In the genomic region with DNA sequence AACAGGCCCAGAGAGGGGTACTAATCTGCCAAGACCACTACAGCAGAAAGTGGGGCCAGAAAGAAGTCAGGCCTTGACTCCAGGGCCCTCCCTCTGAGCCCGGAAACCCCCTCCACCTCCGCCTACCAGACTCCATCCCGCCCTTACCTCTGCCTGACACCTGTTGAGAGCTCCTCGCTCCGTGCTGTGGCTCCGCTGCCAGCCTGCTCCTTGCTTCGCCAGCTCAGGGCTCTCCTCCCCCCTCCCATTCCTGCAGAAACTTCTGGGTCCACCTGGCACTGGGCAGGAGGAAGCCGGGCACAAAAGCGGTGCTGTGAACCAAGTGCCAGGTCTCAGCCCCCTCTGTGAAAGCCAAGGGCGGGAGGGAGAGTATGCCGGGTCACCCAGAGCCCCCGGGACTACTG, we compare ENCODE assay signal across 10 cellular contexts. TPM values are rescaled to one million over a fixed set of nuclear protein-coding genes. Genes with fewer than 3 reads are reported as not detected.
DNase-seq lines count a peak whose midpoint lies in the region; ATAC-seq and FAIRE-seq lines count a peak whose summit lies in the region.
"Had no signal": no experiment of that assay in that cellular context is flagged by ENCODE, and none has a peak within 500 bp of the region (broad histone marks: within the 10 kb centered on the region; RNA-seq: fewer than 3 reads in every experiment).

No MANE protein-coding gene starts in this region.

- H3K4me1 Mint-ChIP-seq in IgD-negative memory B cell (peaks cover 31 to 46% (median 38%) of the 10 kb centered on the region in 3 donors), immature natural killer cell (peaks cover 57 to 63% of the 10 kb centered on the region in 2 donors)
- H3K4me1 Mint-ChIP-seq in activated T-cell treated with anti-CD3 and anti-CD28 coated beads, Interleukin-2, amount 50 U/mL, for 72 hours (ENCODE audit: low read depth), result peaks cover 54% of the 10 kb centered on the region
- peaks cover 63% of the 10 kb centered on the region for H3K4me1 Mint-ChIP-seq in stimulated activated naive CD8-positive, alpha-beta T cell treated with anti-CD3 and anti-CD28 coated beads, Interleukin-15, Interleukin-2, amounts not matched to agents 100 ng/mL and 50 ng/mL, for 24 hours (ENCODE audit: low read depth)

- peak; percentile 49 to 59 for ATAC-seq in activated T-cell treated with anti-CD3 and anti-CD28 coated beads, Interleukin-2, amount 50 U/mL, for 72 hours (replicated peaks in 1 of 2)

- H3K36me3 ChIP-seq in MG63, result peaks cover 5% of the 10 kb centered on the region
- H3K36me3 ChIP-seq: neural progenitor cell had no signal

- no peaks in the 10 kb centered on the region for H3K27me3 Mint-ChIP-seq in IgD-negative memory B cell
- H3K27me3 Mint-ChIP-seq in activated T-cell treated with anti-CD3 and anti-CD28 coated beads, Interleukin-2, amount 50 U/mL, for 72 hours (ENCODE audit: low read depth), result no peaks in the 10 kb centered on the region
- H3K27me3 Mint-ChIP-seq in immature natural killer cell (ENCODE audit: low read depth in 3 of 3), result peaks cover 20 to 27% (median 27%) of the 10 kb centered on the region in 3 donors
- H3K27me3 Mint-ChIP-seq in stimulated activated naive CD8-positive, alpha-beta T cell treated with anti-CD3 and anti-CD28 coated beads, Interleukin-15, Interleukin-2, amounts not matched to agents 100 ng/mL and 50 ng/mL, for 24 hours, result no peaks in the 10 kb centered on the region

- no peaks in the 10 kb centered on the region for H3K9me3 ChIP-seq in MG63

- H3K27ac Mint-ChIP-seq in IgD-negative memory B cell (peak overlapping the region; percentile 98 to 100 (median 100)), immature natural killer cell (peak overlapping the region; percentile 99 to 100 (median 100))
- peak overlapping the region; percentile 100 for H3K27ac Mint-ChIP-seq in activated T-cell treated with anti-CD3 and anti-CD28 coated beads, Interleukin-2, amount 50 U/mL, for 72 hours
- H3K27ac Mint-ChIP-seq in stimulated activated naive CD8-positive, alpha-beta T cell treated with anti-CD3 and anti-CD28 coated beads, Interleukin-15, Interleukin-2, amounts not matched to agents 100 ng/mL and 50 ng/mL, for 24 hours, result peak overlapping the region; percentile 98

- no peaks in the 10 kb centered on the region for H3K27me3 ChIP-seq in MG63
- H3K27me3 ChIP-seq: neural progenitor cell had no signal

- FAIRE-seq in urothelium cell line (lab: Jason Lieb, UNC), result no peak
- FAIRE-seq: bronchial epithelial cell had no signal

- peak; percentile 62 to 71 for DNase-seq in activated T-cell treated with anti-CD3 and anti-CD28 coated beads, Interleukin-2, amount 50 U/mL, for 72 hours
- DNase-seq in immature natural killer cell (peak; percentile 71 to 76 (median 75)), NCI-H2029 (lab: John Stamatoyannopoulos, UW) (no peak), MG63 (no peak), NCI-H748 (lab: John Stamatoyannopoulos, UW; ENCODE audit: unreplicated experiment) (no peak), urothelium cell line (ENCODE audit: low spot score) (no peak)

- H3K4me3 ChIP-seq in MG63, result no peak overlapping the region
- H3K4me3 ChIP-seq: neural progenitor cell had no signal

- H3K4me3 Mint-ChIP-seq in IgD-negative memory B cell (peak overlapping the region; percentile 85 to 99 (median 89)), immature natural killer cell (peak overlapping the region; percentile 92 to 100 (median 94))
- peak overlapping the region; percentile 93 to 99 for H3K4me3 Mint-ChIP-seq in activated T-cell treated with anti-CD3 and anti-CD28 coated beads, Interleukin-2, amount 50 U/mL, for 72 hours
- peak overlapping the region; percentile 85 for H3K4me3 Mint-ChIP-seq in stimulated activated naive CD8-positive, alpha-beta T cell treated with anti-CD3 and anti-CD28 coated beads, Interleukin-15, Interleukin-2, amounts not matched to agents 100 ng/mL and 50 ng/mL, for 24 hours

- no peaks in the 10 kb centered on the region for H3K9me3 Mint-ChIP-seq in IgD-negative memory B cell
- no peaks in the 10 kb centered on the region for H3K9me3 Mint-ChIP-seq in activated T-cell treated with anti-CD3 and anti-CD28 coated beads, Interleukin-2, amount 50 U/mL, for 72 hours
- no peaks in the 10 kb centered on the region for H3K9me3 Mint-ChIP-seq in immature natural killer cell
- no peaks in the 10 kb centered on the region for H3K9me3 Mint-ChIP-seq in stimulated activated naive CD8-positive, alpha-beta T cell treated with anti-CD3 and anti-CD28 coated beads, Interleukin-15, Interleukin-2, amounts not matched to agents 100 ng/mL and 50 ng/mL, for 24 hours
- H3K9me3 Mint-ChIP-seq: neural progenitor cell had no signal

- H3K36me3 Mint-ChIP-seq in IgD-negative memory B cell (no peaks in the 10 kb centered on the region), immature natural killer cell (peaks cover 3 to 6% (median 3%) of the 10 kb centered on the region in 3 donors)
- H3K36me3 Mint-ChIP-seq in activated T-cell treated with anti-CD3 and anti-CD28 coated beads, Interleukin-2, amount 50 U/mL, for 72 hours (ENCODE audit: insufficient read depth in 2 of 2), result peaks cover 0 to 2% of the 10 kb centered on the region in 2 donors
- H3K36me3 Mint-ChIP-seq in stimulated activated naive CD8-positive, alpha-beta T cell treated with anti-CD3 and anti-CD28 coated beads, Interleukin-15, Interleukin-2, amounts not matched to agents 100 ng/mL and 50 ng/mL, for 24 hours (ENCODE audit: low read depth), result peaks cover 11% of the 10 kb centered on the region
- H3K36me3 Mint-ChIP-seq: neural progenitor cell had no signal

RNA-seq across cellular contexts. Expression of a gene that starts 6.4 kb away (rescaled TPM):
- 38.9 TPM for polyA plus RNA-seq in IgD-negative memory B cell
- 10 to 100 TPM; 74.4 to 75.6 TPM for total RNA-seq in activated T-cell treated with anti-CD3 and anti-CD28 coated beads, Interleukin-2, amount 50 U/mL, for 72 hours
- 10 to 100 TPM; 84.0 to 97.8 (median 94.1) TPM for polyA plus RNA-seq in immature natural killer cell
- total RNA-seq in MG63 (2014; rRNA removed; shearing (Covaris generic); ENCODE audit: low replicate concordance), result 40.5 and 47.3 TPM in 2 replicates

RNA-seq across cellular contexts. Expression of a gene that starts 11.1 kb away (rescaled TPM):
- polyA plus RNA-seq in IgD-negative memory B cell, result 32.5 TPM
- 10 to 100 TPM; 28.1 to 30.5 TPM for total RNA-seq in activated T-cell treated with anti-CD3 and anti-CD28 coated beads, Interleukin-2, amount 50 U/mL, for 72 hours
- 10 to 100 TPM in 1 of 3 donors, 1 to 10 TPM in 2; 8.7 to 20.1 (median 9.1) TPM for polyA plus RNA-seq in immature natural killer cell
- 4.7 and 26.9 TPM in 2 replicates for total RNA-seq in MG63 (2014; rRNA removed; shearing (Covaris generic); ENCODE audit: low replicate concordance)

RNA-seq across cellular contexts. Expression of a gene that starts 24.8 kb away (rescaled TPM):
- polyA plus RNA-seq in IgD-negative memory B cell (1.1 TPM), immature natural killer cell (under 1 TPM in 2 of 3 donors, not detected in 1; 0.14 to 0.18 TPM)
- 1 to 10 TPM; 4.4 to 6.4 TPM for total RNA-seq in activated T-cell treated with anti-CD3 and anti-CD28 coated beads, Interleukin-2, amount 50 U/mL, for 72 hours
- total RNA-seq in MG63 (2014; rRNA removed; shearing (Covaris generic); ENCODE audit: low replicate concordance), result 0.13 TPM in 1 of 2 replicates, not detected in the other

RNA-seq across cellular contexts. Expression of a gene that starts 28.3 kb away (rescaled TPM):
- polyA plus RNA-seq in IgD-negative memory B cell, result 0.10 TPM
- total RNA-seq in activated T-cell treated with anti-CD3 and anti-CD28 coated beads, Interleukin-2, amount 50 U/mL, for 72 hours, result 10 to 100 TPM; 37.7 to 41.9 TPM
- polyA plus RNA-seq in immature natural killer cell, result 1 to 10 TPM in 1 of 3 donors, under 1 TPM in 1, not detected in 1; 0.12 to 1.0 TPM
- total RNA-seq in MG63 (2014; rRNA removed; shearing (Covaris generic); ENCODE audit: low replicate concordance), result 36.6 and 69.0 TPM in 2 replicates

RNA-seq across cellular contexts. Expression of a gene that starts 31.9 kb away (rescaled TPM):
- polyA plus RNA-seq in IgD-negative memory B cell (44.9 TPM), immature natural killer cell (10 to 100 TPM; 48.0 to 79.7 (median 59.8) TPM)
- 10 to 100 TPM; 44.2 to 51.1 TPM for total RNA-seq in activated T-cell treated with anti-CD3 and anti-CD28 coated beads, Interleukin-2, amount 50 U/mL, for 72 hours
- total RNA-seq in MG63 (2014; rRNA removed; shearing (Covaris generic); ENCODE audit: low replicate concordance), result 23.3 and 38.9 TPM in 2 replicates

Comparison
In these comparisons a context has a peak if more than half of its experiments do, and no peak if none do; other contexts are left out.
1. DNase-seq: peak in activated T-cell treated with anti-CD3 and anti-CD28 coated beads, Interleukin-2, amount 50 U/mL, for 72 hours (2 of 2) and immature natural killer cell (3 of 3); none in NCI-H2029 (single experiment), MG63 (single experiment), NCI-H748 (single experiment) and urothelium cell line (single experiment).
2. Peak in every context shown above with its lines, with median percentiles within 50 percentile points of each other: H3K27ac Mint-ChIP-seq and H3K4me3 Mint-ChIP-seq.